Comparison of ENCODE assay signal across 12 cellular contexts in genomic region chr17:66549731-66550207, GRCh38.
DNase-seq lines count a peak whose midpoint lies in the region; ATAC-seq, FAIRE-seq and TF ChIP-seq lines count a peak whose summit lies in the region.
"Had no signal": no experiment of that assay in that cellular context is flagged by ENCODE, and none has a peak within 500 bp of the region (broad histone marks: within the 10 kb centered on the region; RNA-seq: fewer than 3 reads in every experiment).

No MANE protein-coding gene starts in this region.

- H2AFZ ChIP-seq in osteoblast (ENCODE audit: low read length), result no peak overlapping the region

- DNase-seq in Panc1 (ENCODE audit: low read depth, low spot score) (no peak), epithelial cell of esophagus (ENCODE audit: low read depth) (peak; percentile 27), osteoblast (ENCODE audit: insufficient read length, low spot score, missing footprints) (peak; percentile 86), midbrain (lab: John Stamatoyannopoulos, UW) (no peak)
- DNase-seq in activated naive CD8-positive, alpha-beta T cell treated with anti-CD3 and anti-CD28 coated beads for 36 hours, result no peak
- DNase-seq: left ventricle myocardium inferior; NCI-H1694 treated with DMSO at 0.1 percent for 48 hours; stimulated activated naive CD8-positive, alpha-beta T cell treated with anti-CD3 and anti-CD28 coated beads, Interleukin-15, amount 100 ng/mL, for 72 hours had no signal

- H3K4me2 ChIP-seq in osteoblast (ENCODE audit: insufficient read depth, low read length), result peak overlapping the region; percentile 3

- in situ Hi-C loops in Panc1 (cut with HindIII; ENCODE audit: low pct_unique_long_range_greater_than_20kb, low sequenced_read_pairs), result no loop called here

- POLR2A ChIA-PET in Panc1 (lab: Charles Lee), result no interaction called here

- no peaks in the 10 kb centered on the region for H3K27me3 ChIP-seq in Panc1 (ENCODE audit: control insufficient read depth, insufficient read depth, low read length)
- no peaks in the 10 kb centered on the region for H3K27me3 ChIP-seq in osteoblast (ENCODE audit: insufficient read depth, low read length)

- H3K4me3 ChIP-seq in Panc1 (ENCODE audit: low read depth in 2 of 2, low read length in 2 of 2) (no peak overlapping the region), epithelial cell of esophagus (ENCODE audit: low read length) (no peak overlapping the region), osteoblast (ENCODE audit: insufficient read depth, low read length) (no peak overlapping the region)
- H3K4me3 ChIP-seq: coronary artery, left ventricle myocardium inferior had no signal

- H3K79me2 ChIP-seq in osteoblast (ENCODE audit: insufficient read depth, low read length), result peaks cover 39% of the 10 kb centered on the region

- H3K9me3 ChIP-seq in Panc1 (ENCODE audit: control insufficient read depth, insufficient read depth, low read depth, low read length), result no peaks in the 10 kb centered on the region
- no peaks in the 10 kb centered on the region for H3K9me3 ChIP-seq in osteoblast (ENCODE audit: low read depth, low read length)

- H3K36me3 ChIP-seq in Panc1 (ENCODE audit: control insufficient read depth, insufficient read depth, low read length) (no peaks in the 10 kb centered on the region), osteoblast (ENCODE audit: insufficient read depth, low read length) (peaks cover 4% of the 10 kb centered on the region)
- H3K36me3 ChIP-seq: left ventricle myocardium inferior had no signal

- intact Hi-C loops in Panc1 (cut with micrococcal nuclease; ENCODE audit: unreplicated experiment), result no loop called here

- peak; percentile 99 for FAIRE-seq in G401.6 (lab: Jason Lieb, UNC)

- peaks cover 5% of the 10 kb centered on the region for H3K9me3 Mint-ChIP-seq in activated naive CD8-positive, alpha-beta T cell treated with anti-CD3 and anti-CD28 coated beads for 36 hours

- CTCF ChIA-PET in Panc1 (lab: Charles Lee), result no interaction called here

- TF ChIP-seq CTCF in Panc1 (IDR thresholded peaks at IDR 0.05), result no peak
- no peak for TF ChIP-seq CTCF in epithelial cell of esophagus (IDR thresholded peaks at IDR 0.05; ENCODE audit: insufficient read depth, low read depth, low read length, missing control alignments)
- no peak for TF ChIP-seq CTCF in osteoblast (IDR thresholded peaks at IDR 0.05; ENCODE audit: extremely low read depth, low read depth, low read length)

- no peaks in the 10 kb centered on the region for H3K27me3 Mint-ChIP-seq in activated naive CD8-positive, alpha-beta T cell treated with anti-CD3 and anti-CD28 coated beads for 36 hours
- H3K27me3 Mint-ChIP-seq: stimulated activated naive CD8-positive, alpha-beta T cell treated with anti-CD3 and anti-CD28 coated beads, Interleukin-15, amount 100 ng/mL, for 72 hours had no signal

- H3K27ac ChIP-seq in Panc1 (ENCODE audit: low read length), result peak overlapping the region; percentile 75
- peak overlapping the region; percentile 56 for H3K27ac ChIP-seq in osteoblast (ENCODE audit: low read depth, low read length)
- H3K27ac ChIP-seq: coronary artery, left ventricle myocardium inferior had no signal

- no peak overlapping the region for H3K4me3 Mint-ChIP-seq in activated naive CD8-positive, alpha-beta T cell treated with anti-CD3 and anti-CD28 coated beads for 36 hours
- H3K4me3 Mint-ChIP-seq: stimulated activated naive CD8-positive, alpha-beta T cell treated with anti-CD3 and anti-CD28 coated beads, Interleukin-15, amount 100 ng/mL, for 72 hours had no signal

- no peaks in the 10 kb centered on the region for H4K20me1 ChIP-seq in osteoblast (ENCODE audit: insufficient read depth, low read length)

- no peak overlapping the region for H3K27ac Mint-ChIP-seq in activated naive CD8-positive, alpha-beta T cell treated with anti-CD3 and anti-CD28 coated beads for 36 hours
- H3K27ac Mint-ChIP-seq: stimulated activated naive CD8-positive, alpha-beta T cell treated with anti-CD3 and anti-CD28 coated beads, Interleukin-15, amount 100 ng/mL, for 72 hours had no signal

- BruUV-seq in Panc1 (replicated peaks; lab: Mats Ljungman, UMichigan), result TSS peak; percentile 18

- H3K4me1 ChIP-seq in Panc1 (ENCODE audit: control insufficient read depth, insufficient read depth, low read length) (peaks cover 40% of the 10 kb centered on the region), osteoblast (ENCODE audit: insufficient read depth, low read length) (peaks cover 47% of the 10 kb centered on the region)
- H3K4me1 ChIP-seq: left ventricle myocardium inferior had no signal

- H3K4me1 Mint-ChIP-seq in activated naive CD8-positive, alpha-beta T cell treated with anti-CD3 and anti-CD28 coated beads for 36 hours, result peaks cover 42% of the 10 kb centered on the region

- peaks cover 41% of the 10 kb centered on the region for H3K36me3 Mint-ChIP-seq in activated naive CD8-positive, alpha-beta T cell treated with anti-CD3 and anti-CD28 coated beads for 36 hours

- ATAC-seq in Panc1, result peak; percentile 79
- ATAC-seq in GM21737 (IDR thresholded peaks at IDR 0.05; ENCODE audit: unreplicated experiment), result no peak
- ATAC-seq in esophagus mucosa, result no peak
- ATAC-seq: stimulated activated naive CD8-positive, alpha-beta T cell treated with anti-CD3 and anti-CD28 coated beads, Interleukin-15, amount 100 ng/mL, for 72 hours had no signal

Comparison
In these comparisons a context has a peak if more than half of its experiments do, and no peak if none do; other contexts are left out.
1. DNase-seq: peak in epithelial cell of esophagus (single experiment) and osteoblast (single experiment); none in Panc1 (single experiment), midbrain (single experiment) and activated naive CD8-positive, alpha-beta T cell treated with anti-CD3 and anti-CD28 coated beads for 36 hours (single experiment).